In the genomic region with DNA sequence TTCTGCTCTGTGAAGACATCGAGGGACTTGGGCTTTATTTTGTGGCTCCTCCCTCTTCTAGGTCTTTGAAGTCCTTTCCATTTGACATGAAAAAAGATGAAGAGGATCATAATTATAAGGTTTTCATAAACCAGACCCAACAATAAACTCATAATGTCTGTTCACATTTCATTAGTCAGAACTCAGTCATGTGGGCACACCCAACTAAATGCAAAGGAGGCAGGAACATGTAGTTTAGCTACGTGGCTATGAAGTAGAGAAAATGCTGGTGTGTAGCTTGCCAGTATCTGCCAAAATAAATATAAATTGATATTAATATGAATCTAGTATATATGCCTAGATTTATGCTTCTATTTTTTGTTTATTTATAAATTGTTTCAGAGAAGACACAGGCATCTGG, we compare ENCODE assay signal across 27 cellular contexts.
"Had no signal": no experiment of that assay in that cellular context is flagged by ENCODE, and none has a peak within 500 bp of the region (broad histone marks: within the 10 kb centered on the region; RNA-seq: fewer than 3 reads in every experiment).

No MANE protein-coding gene starts in this region.

- FAIRE-seq: islet of Langerhans, kidney, urothelium cell line had no signal

- H3K4me3 ChIP-seq: left lung, lower lobe of right lung, ovary, right atrium auricular region, right lobe of liver, stomach, testis, thyroid gland, transverse colon, upper lobe of right lung had no signal

- H3K27ac ChIP-seq: left lung, lower lobe of right lung, ovary, right atrium auricular region, right lobe of liver, stomach, testis, thyroid gland, transverse colon, upper lobe of right lung had no signal

- H3K4me3 Mint-ChIP-seq: immature natural killer cell; mesothelial cell of epicardium; naive B cell; natural killer cell; stimulated activated naive B cell treated with anti-CD40 and anti-IgM and Interleukin-4, amounts not matched to agents 10 μg/mL and 1 μg/mL and 100 μg/mL, for 72 hours had no signal

- H3K27me3 Mint-ChIP-seq: naive B cell; progenitor cell of endocrine pancreas; stimulated activated naive B cell treated with anti-CD40 and anti-IgM and Interleukin-4, amounts not matched to agents 10 μg/mL and 1 μg/mL and 100 μg/mL, for 72 hours had no signal

- H3K4me1 ChIP-seq: left lung, lower lobe of right lung, right atrium auricular region, right lobe of liver, stomach, testis, thyroid gland, transverse colon, upper lobe of right lung had no signal

- H3K36me3 Mint-ChIP-seq: immature natural killer cell; mesothelial cell of epicardium; naive B cell; natural killer cell; stimulated activated naive B cell treated with anti-CD40 and anti-IgM and Interleukin-4, amounts not matched to agents 10 μg/mL and 1 μg/mL and 100 μg/mL, for 72 hours had no signal

- H3K27ac Mint-ChIP-seq: immature natural killer cell; mesothelial cell of epicardium; naive B cell; natural killer cell; progenitor cell of endocrine pancreas; stimulated activated naive B cell treated with anti-CD40 and anti-IgM and Interleukin-4, amounts not matched to agents 10 μg/mL and 1 μg/mL and 100 μg/mL, for 72 hours had no signal

- H3K9me3 Mint-ChIP-seq: mesothelial cell of epicardium had no signal

- H3K27me3 ChIP-seq: left lung, ovary, right atrium auricular region, right lobe of liver, stomach, testis, thyroid gland, transverse colon, upper lobe of right lung had no signal

- DNase-seq: hypothalamus; immature natural killer cell; kidney; left colon; left lung; lower lobe of right lung; mesendoderm; naive B cell; natural killer cell; ovary; right lobe of liver; stimulated activated CD4-positive, alpha-beta T cell treated with anti-CD3 and anti-CD28 coated beads, Interleukin-12 subunit alpha, Interleukin-12 subunit beta, amount 100 ng/mL, for 4 hours; stimulated activated CD4-positive, alpha-beta T cell treated with anti-CD3 and anti-CD28 coated beads, Interleukin-15, amount 100 ng/mL, for 24 hours; stimulated activated CD4-positive, alpha-beta T cell treated with anti-CD3 and anti-CD28 coated beads, Interleukin-2, amount 100 ng/mL, for 24 hours; stimulated activated CD4-positive, alpha-beta T cell treated with anti-CD3 and anti-CD28 coated beads, Interleukin-4, amount 100 ng/mL, for 1 hour; stimulated activated naive B cell treated with anti-CD40 and anti-IgM and Interleukin-4, amounts not matched to agents 10 μg/mL and 1 μg/mL and 100 μg/mL, for 72 hours; stimulated activated naive CD8-positive, alpha-beta T cell treated with anti-CD3 and anti-CD28 coated beads, Interleukin-15, Interleukin-2, amounts not matched to agents 100 U/mL and 50 U/mL, for 24 hours; stomach; testis; thyroid gland; transverse colon; upper lobe of right lung had no signal

- H3K36me3 ChIP-seq: left lung, lower lobe of right lung, ovary, right atrium auricular region, right lobe of liver, stomach, thyroid gland, transverse colon, upper lobe of right lung had no signal

- H3K4me1 Mint-ChIP-seq: immature natural killer cell; naive B cell; natural killer cell; stimulated activated naive B cell treated with anti-CD40 and anti-IgM and Interleukin-4, amounts not matched to agents 10 μg/mL and 1 μg/mL and 100 μg/mL, for 72 hours had no signal

- ATAC-seq: left colon; left lung; lower lobe of right lung; natural killer cell; right lobe of liver; stimulated activated naive B cell treated with anti-CD40 and anti-IgM and Interleukin-4, amounts not matched to agents 10 μg/mL and 1 μg/mL and 100 μg/mL, for 72 hours; stimulated activated naive CD8-positive, alpha-beta T cell treated with anti-CD3 and anti-CD28 coated beads, Interleukin-15, Interleukin-2, amounts not matched to agents 100 U/mL and 50 U/mL, for 24 hours; upper lobe of right lung had no signal

- H3K9me3 ChIP-seq: left lung, lower lobe of right lung, ovary, right atrium auricular region, right lobe of liver, stomach, testis, thyroid gland, transverse colon, upper lobe of right lung had no signal
